In genomic region chrX:46326161-46326560, GRCh38 we compare ENCODE assay signal across 15 cellular contexts.
DNase-seq lines count a peak whose midpoint lies in the region; FAIRE-seq and TF ChIP-seq lines count a peak whose summit lies in the region.
"Had no signal": no experiment of that assay in that cellular context is flagged by ENCODE, and none has a peak within 500 bp of the region (broad histone marks: within the 10 kb centered on the region; RNA-seq: fewer than 3 reads in every experiment).

No MANE protein-coding gene starts in this region.

- DNase-seq in activated naive CD4-positive, alpha-beta T cell treated with anti-CD3 and anti-CD28 coated beads for 36 hours: no peak
- DNase-seq in activated naive CD4-positive, alpha-beta T cell treated with anti-CD3 and anti-CD28 coated beads, Interleukin-2, amount 50 U/mL, for 16 hours: no peak
- DNase-seq in adrenal gland (peak in 1 of 7 donors; percentile 10), foreskin fibroblast (peak; percentile 14 to 42), small intestine (no peak), D721Med (ENCODE audit: insufficient read length, low spot score) (no peak), nephron progenitor cell (no peak)
- no peak for DNase-seq in activated CD4-positive, alpha-beta T cell treated with anti-CD3 and anti-CD28 coated beads, Interleukin-2, amount 10 ng/mL, durations not matched to agents 24 days and 14 days
- DNase-seq: MM.1S; NCI-H510A; stimulated activated naive CD8-positive, alpha-beta T cell treated with anti-CD3 and anti-CD28 coated beads, Interleukin-15, Interleukin-2, amounts not matched to agents 100 U/mL and 50 U/mL, for 24 hours had no signal

- WGBS in adrenal gland, 4 donors: 33 to 50% (median 36%) methylated on average over 3 of the region's 3 CpGs
- 19 to 42% (median 39%) methylated on average over 3 of the region's 3 CpGs for WGBS in small intestine, 3 donors

- H3K27ac ChIP-seq in adrenal gland: peak overlapping the region in 3 of 5 donors; percentile 44 to 65 (median 59)
- peak overlapping the region; percentile 43 to 60 for H3K27ac ChIP-seq in small intestine (ENCODE audit: low read depth in 1 of 2, low read length in 1 of 2)

- peak overlapping the region; percentile 36 for H3K27ac Mint-ChIP-seq in activated naive CD4-positive, alpha-beta T cell treated with anti-CD3 and anti-CD28 coated beads for 36 hours
- H3K27ac Mint-ChIP-seq in nephron progenitor cell: no peak overlapping the region
- no peak overlapping the region for H3K27ac Mint-ChIP-seq in activated CD4-positive, alpha-beta T cell treated with anti-CD3 and anti-CD28 coated beads, Interleukin-2, amount 10 ng/mL, durations not matched to agents 24 days and 14 days
- H3K27ac Mint-ChIP-seq: natural killer cell treated with Interleukin-12 subunit alpha and Interleukin-12 subunit beta and Interleukin-15 and Interleukin-18, amount 100 ng/mL, for 72 hours had no signal

- no peaks in the 10 kb centered on the region for H3K36me3 Mint-ChIP-seq in activated naive CD4-positive, alpha-beta T cell treated with anti-CD3 and anti-CD28 coated beads for 36 hours (ENCODE audit: low read depth)
- H3K36me3 Mint-ChIP-seq in nephron progenitor cell (ENCODE audit: low read depth): no peaks in the 10 kb centered on the region
- H3K36me3 Mint-ChIP-seq in activated CD4-positive, alpha-beta T cell treated with anti-CD3 and anti-CD28 coated beads, Interleukin-2, amount 10 ng/mL, durations not matched to agents 24 days and 14 days (ENCODE audit: low read depth): no peaks in the 10 kb centered on the region
- H3K36me3 Mint-ChIP-seq: natural killer cell treated with Interleukin-12 subunit alpha and Interleukin-12 subunit beta and Interleukin-15 and Interleukin-18, amount 100 ng/mL, for 72 hours had no signal

- no peak overlapping the region for H3K4me3 Mint-ChIP-seq in activated naive CD4-positive, alpha-beta T cell treated with anti-CD3 and anti-CD28 coated beads for 36 hours
- H3K4me3 Mint-ChIP-seq in nephron progenitor cell: no peak overlapping the region
- H3K4me3 Mint-ChIP-seq in activated CD4-positive, alpha-beta T cell treated with anti-CD3 and anti-CD28 coated beads, Interleukin-2, amount 10 ng/mL, durations not matched to agents 24 days and 14 days: no peak overlapping the region
- H3K4me3 Mint-ChIP-seq: natural killer cell treated with Interleukin-12 subunit alpha and Interleukin-12 subunit beta and Interleukin-15 and Interleukin-18, amount 100 ng/mL, for 72 hours had no signal

- H3K4me1 Mint-ChIP-seq in activated naive CD4-positive, alpha-beta T cell treated with anti-CD3 and anti-CD28 coated beads for 36 hours (ENCODE audit: low read depth): peaks cover 64% of the 10 kb centered on the region
- H3K4me1 Mint-ChIP-seq in nephron progenitor cell: peaks cover 32% of the 10 kb centered on the region
- peaks cover 34% of the 10 kb centered on the region for H3K4me1 Mint-ChIP-seq in activated CD4-positive, alpha-beta T cell treated with anti-CD3 and anti-CD28 coated beads, Interleukin-2, amount 10 ng/mL, durations not matched to agents 24 days and 14 days

- H3K27me3 Mint-ChIP-seq in activated naive CD4-positive, alpha-beta T cell treated with anti-CD3 and anti-CD28 coated beads for 36 hours (ENCODE audit: low read depth): no peaks in the 10 kb centered on the region
- H3K27me3 Mint-ChIP-seq in nephron progenitor cell (ENCODE audit: low read depth, poor library complexity): no peaks in the 10 kb centered on the region
- no peaks in the 10 kb centered on the region for H3K27me3 Mint-ChIP-seq in activated CD4-positive, alpha-beta T cell treated with anti-CD3 and anti-CD28 coated beads, Interleukin-2, amount 10 ng/mL, durations not matched to agents 24 days and 14 days

- H3K36me3 ChIP-seq in adrenal gland (replicated peaks in 1 of 2): no peaks in the 10 kb centered on the region
- H3K36me3 ChIP-seq in small intestine (ENCODE audit: control insufficient read depth in 2 of 2, insufficient read depth in 2 of 2, low read length in 2 of 2): no peaks in the 10 kb centered on the region
- H3K36me3 ChIP-seq: cardiac muscle cell had no signal

- H3K4me1 ChIP-seq in adrenal gland (replicated peaks in 1 of 2) (peaks cover 8 to 10% of the 10 kb centered on the region in 2 donors), small intestine (ENCODE audit: control insufficient read depth in 2 of 2, insufficient read depth in 1 of 2, low read depth in 1 of 2, low read length in 1 of 2) (peaks cover 0 to 8% of the 10 kb centered on the region in 2 donors)

- H3K9me3 ChIP-seq in adrenal gland (replicated peaks in 1 of 3): no peaks in the 10 kb centered on the region
- H3K9me3 ChIP-seq in small intestine (ENCODE audit: control insufficient read depth, low read depth): no peaks in the 10 kb centered on the region

- peaks cover 17% of the 10 kb centered on the region for H3K27me3 ChIP-seq in adrenal gland
- H3K27me3 ChIP-seq in small intestine (ENCODE audit: control insufficient read depth in 2 of 2, insufficient read depth in 2 of 2, low read length in 2 of 2): no peaks in the 10 kb centered on the region
- H3K27me3 ChIP-seq: cardiac muscle cell had no signal

- CTCF ChIA-PET in activated naive CD4-positive, alpha-beta T cell treated with anti-CD3 and anti-CD28 coated beads for 36 hours (lab: Charles Lee): no interaction called here

- intact Hi-C loops in activated naive CD4-positive, alpha-beta T cell treated with anti-CD3 and anti-CD28 coated beads for 36 hours (cut with micrococcal nuclease): loop anchor here (10.0 kb wide), 3 partner anchors 299 to 561 kb away; no protein-coding TSS in a partner anchor
- intact Hi-C loops in adrenal gland (cut with DNase I): no loop called here
- intact Hi-C loops in activated CD4-positive, alpha-beta T cell treated with anti-CD3 and anti-CD28 coated beads, Interleukin-2, amount 10 ng/mL, durations not matched to agents 24 days and 14 days (cut with micrococcal nuclease): no loop called here

- FAIRE-seq in small intestine (lab: Jason Lieb, UNC): no peak
- FAIRE-seq in D721Med (lab: Jason Lieb, UNC): no peak
- FAIRE-seq: A204.1, G401.6 had no signal

- peak in 1 of 2 donors; percentile 24 for TF ChIP-seq POLR2A in adrenal gland (IDR thresholded peaks at IDR 0.05)

- H3K4me3 ChIP-seq in adrenal gland (no peak overlapping the region), foreskin fibroblast (ENCODE audit: low read depth in 1 of 2, low read length in 2 of 2) (no peak overlapping the region), small intestine (ENCODE audit: low read depth in 1 of 2, low read length in 2 of 2) (no peak overlapping the region)
- H3K4me3 ChIP-seq: cardiac muscle cell had no signal

- TF ChIP-seq CTCF in adrenal gland (IDR thresholded peaks at IDR 0.05) (no peak), foreskin fibroblast (IDR thresholded peaks at IDR 0.05; ENCODE audit: low read depth, low read length) (no peak), D721Med (IDR thresholded peaks at IDR 0.05; ENCODE audit: insufficient read depth, missing control alignments) (no peak), nephron progenitor cell (IDR thresholded peaks at IDR 0.05) (no peak)

- H3K9me3 Mint-ChIP-seq in activated naive CD4-positive, alpha-beta T cell treated with anti-CD3 and anti-CD28 coated beads for 36 hours: no peaks in the 10 kb centered on the region
- H3K9me3 Mint-ChIP-seq in nephron progenitor cell: peaks cover 44% of the 10 kb centered on the region
- H3K9me3 Mint-ChIP-seq in activated CD4-positive, alpha-beta T cell treated with anti-CD3 and anti-CD28 coated beads, Interleukin-2, amount 10 ng/mL, durations not matched to agents 24 days and 14 days: peaks cover 2% of the 10 kb centered on the region
- H3K9me3 Mint-ChIP-seq: natural killer cell treated with Interleukin-12 subunit alpha and Interleukin-12 subunit beta and Interleukin-15 and Interleukin-18, amount 100 ng/mL, for 72 hours had no signal

Comparison
In these comparisons a context has a peak if more than half of its experiments do, and no peak if none do; other contexts are left out.
1. DNase-seq: peak in foreskin fibroblast (2 of 2); none in activated naive CD4-positive, alpha-beta T cell treated with anti-CD3 and anti-CD28 coated beads for 36 hours (single experiment), activated naive CD4-positive, alpha-beta T cell treated with anti-CD3 and anti-CD28 coated beads, Interleukin-2, amount 50 U/mL, for 16 hours (single experiment), small intestine (single experiment), D721Med (single experiment), nephron progenitor cell (single experiment) and activated CD4-positive, alpha-beta T cell treated with anti-CD3 and anti-CD28 coated beads, Interleukin-2, amount 10 ng/mL, durations not matched to agents 24 days and 14 days (single experiment).